Comparison of ENCODE assay signal across 17 cellular contexts in genomic region chr9:137593176-137593575, GRCh38. TPM values are rescaled to one million over a fixed set of nuclear protein-coding genes. Genes with fewer than 3 reads are reported as not detected.
DNase-seq lines count a peak whose midpoint lies in the region; ATAC-seq and TF ChIP-seq lines count a peak whose summit lies in the region.
"Had no signal": no experiment of that assay in that cellular context is flagged by ENCODE, and none has a peak within 500 bp of the region (broad histone marks: within the 10 kb centered on the region; RNA-seq: fewer than 3 reads in every experiment).

No MANE protein-coding gene starts in this region.

- CTCF ChIA-PET in activated CD8-positive, alpha-beta memory T cell treated with anti-CD3 and anti-CD28 coated beads, Interleukin-2, amount 10 ng/mL, durations not matched to agents 7 days and 5 days (lab: Charles Lee), result interaction anchor here (0.9 to 1.3 kb wide), 2 partner anchors 13 to 58 kb away, joined by 3 to 5 read pairs; no protein-coding TSS in a partner anchor

- DNase-seq in activated CD8-positive, alpha-beta memory T cell treated with anti-CD3 and anti-CD28 coated beads, Interleukin-2, amount 10 ng/mL, durations not matched to agents 7 days and 5 days, result no peak
- no peak for DNase-seq in activated CD8-positive, alpha-beta memory T cell treated with anti-CD3 and anti-CD28 coated beads, Interleukin-2, amount 50 U/mL, for 48 hours
- DNase-seq in LNCaP clone FGC (ENCODE audit: low read depth) (no peak), glutamatergic neuron (no peak), progenitor cell of endocrine pancreas (ENCODE audit: low spot score, unreplicated experiment) (no peak), NCI-H1105 (lab: John Stamatoyannopoulos, UW) (no peak)
- no peak for DNase-seq in stimulated activated naive CD8-positive, alpha-beta T cell treated with anti-CD3 and anti-CD28 coated beads, Interleukin-15, Interleukin-2, amounts not matched to agents 100 U/mL and 50 U/mL, for 24 hours
- DNase-seq: activated CD4-positive, alpha-beta T cell treated with anti-CD3 and anti-CD28 coated beads for 1 hour; C1 segment of cervical spinal cord; DMS153; HFFc6; NCI-H226; posterior cingulate gyrus had no signal

- H3K27me3 Mint-ChIP-seq in activated CD8-positive, alpha-beta memory T cell treated with anti-CD3 and anti-CD28 coated beads, Interleukin-2, amount 10 ng/mL, durations not matched to agents 7 days and 5 days, result no peaks in the 10 kb centered on the region
- peaks cover 2% of the 10 kb centered on the region for H3K27me3 Mint-ChIP-seq in glutamatergic neuron (ENCODE audit: unreplicated experiment)
- H3K27me3 Mint-ChIP-seq in progenitor cell of endocrine pancreas, result peaks cover 2% of the 10 kb centered on the region
- H3K27me3 Mint-ChIP-seq: stimulated activated memory B cell treated with anti-CD40 and anti-IgM and Interleukin-4, amounts not matched to agents 10 μg/mL and 1 μg/mL and 100 μg/mL, for 72 hours had no signal

- H3K4me3 Mint-ChIP-seq in activated CD8-positive, alpha-beta memory T cell treated with anti-CD3 and anti-CD28 coated beads, Interleukin-2, amount 10 ng/mL, durations not matched to agents 7 days and 5 days, result peak overlapping the region; percentile 18
- peak overlapping the region; percentile 14 for H3K4me3 Mint-ChIP-seq in glutamatergic neuron (ENCODE audit: unreplicated experiment)
- peak overlapping the region; percentile 9 for H3K4me3 Mint-ChIP-seq in progenitor cell of endocrine pancreas (ENCODE audit: low read depth)
- H3K4me3 Mint-ChIP-seq: HFFc6; stimulated activated memory B cell treated with anti-CD40 and anti-IgM and Interleukin-4, amounts not matched to agents 10 μg/mL and 1 μg/mL and 100 μg/mL, for 72 hours had no signal

- TF ChIP-seq CTCF in LNCaP clone FGC (IDR thresholded peaks at IDR 0.05; ENCODE audit: control insufficient read depth, extremely low read depth, insufficient read depth), result no peak
- TF ChIP-seq CTCF in glutamatergic neuron (IDR thresholded peaks at IDR 0.05; ENCODE audit: partially characterized antibody, unreplicated experiment), result no peak
- no peak for TF ChIP-seq CTCF in progenitor cell of endocrine pancreas (IDR thresholded peaks at IDR 0.05; ENCODE audit: unreplicated experiment)

- H3K36me3 Mint-ChIP-seq in activated CD8-positive, alpha-beta memory T cell treated with anti-CD3 and anti-CD28 coated beads, Interleukin-2, amount 10 ng/mL, durations not matched to agents 7 days and 5 days, result no peaks in the 10 kb centered on the region
- H3K36me3 Mint-ChIP-seq in glutamatergic neuron (ENCODE audit: unreplicated experiment) (no peaks in the 10 kb centered on the region), progenitor cell of endocrine pancreas (ENCODE audit: insufficient read depth) (no peaks in the 10 kb centered on the region)

- no peak for ATAC-seq in activated CD8-positive, alpha-beta memory T cell treated with anti-CD3 and anti-CD28 coated beads, Interleukin-2, amount 10 ng/mL, durations not matched to agents 7 days and 5 days
- ATAC-seq in GM19328 (IDR thresholded peaks at IDR 0.05; ENCODE audit: unreplicated experiment), result no peak
- ATAC-seq in stimulated activated naive CD8-positive, alpha-beta T cell treated with anti-CD3 and anti-CD28 coated beads, Interleukin-15, Interleukin-2, amounts not matched to agents 100 U/mL and 50 U/mL, for 24 hours, result no peak
- ATAC-seq: SK-N-SH treated with all-trans-retinoic acid at 6 μM for 48 hours; stimulated activated memory B cell treated with anti-CD40 and anti-IgM and Interleukin-4, amounts not matched to agents 10 μg/mL and 1 μg/mL and 100 μg/mL, for 72 hours had no signal

- no peaks in the 10 kb centered on the region for H3K9me3 Mint-ChIP-seq in activated CD8-positive, alpha-beta memory T cell treated with anti-CD3 and anti-CD28 coated beads, Interleukin-2, amount 10 ng/mL, durations not matched to agents 7 days and 5 days (ENCODE audit: low read depth)
- peaks cover 5% of the 10 kb centered on the region for H3K9me3 Mint-ChIP-seq in glutamatergic neuron (ENCODE audit: unreplicated experiment)
- H3K9me3 Mint-ChIP-seq in progenitor cell of endocrine pancreas (ENCODE audit: low read depth), result no peaks in the 10 kb centered on the region
- H3K9me3 Mint-ChIP-seq: HFFc6; stimulated activated memory B cell treated with anti-CD40 and anti-IgM and Interleukin-4, amounts not matched to agents 10 μg/mL and 1 μg/mL and 100 μg/mL, for 72 hours had no signal

- H3K4me3 ChIP-seq in LNCaP clone FGC (ENCODE audit: low read depth, low read length), result peak overlapping the region; percentile 35
- H3K4me3 ChIP-seq: thoracic aorta had no signal

- H3K4me1 Mint-ChIP-seq in activated CD8-positive, alpha-beta memory T cell treated with anti-CD3 and anti-CD28 coated beads, Interleukin-2, amount 10 ng/mL, durations not matched to agents 7 days and 5 days, result peaks cover 15% of the 10 kb centered on the region
- H3K4me1 Mint-ChIP-seq in glutamatergic neuron (ENCODE audit: low read depth, unreplicated experiment), result peaks cover 3% of the 10 kb centered on the region
- H3K4me1 Mint-ChIP-seq in progenitor cell of endocrine pancreas (ENCODE audit: low read depth), result peaks cover 4% of the 10 kb centered on the region

- no peak overlapping the region for H3K27ac Mint-ChIP-seq in activated CD8-positive, alpha-beta memory T cell treated with anti-CD3 and anti-CD28 coated beads, Interleukin-2, amount 10 ng/mL, durations not matched to agents 7 days and 5 days
- no peak overlapping the region for H3K27ac Mint-ChIP-seq in glutamatergic neuron (ENCODE audit: unreplicated experiment)
- no peak overlapping the region for H3K27ac Mint-ChIP-seq in progenitor cell of endocrine pancreas
- H3K27ac Mint-ChIP-seq: HFFc6; stimulated activated memory B cell treated with anti-CD40 and anti-IgM and Interleukin-4, amounts not matched to agents 10 μg/mL and 1 μg/mL and 100 μg/mL, for 72 hours had no signal

RNA-seq across cellular contexts. Expression of gene ZMYND19, which starts 2.9 kb away (rescaled TPM):
- 10 to 100 TPM; 34.0 to 46.0 TPM for total RNA-seq in activated CD8-positive, alpha-beta memory T cell treated with anti-CD3 and anti-CD28 coated beads, Interleukin-2, amount 10 ng/mL, durations not matched to agents 7 days and 5 days
- total RNA-seq in glutamatergic neuron (ENCODE audit: unreplicated experiment) (33.9 TPM), progenitor cell of endocrine pancreas (35.7 and 38.8 TPM in 2 replicates)

RNA-seq across cellular contexts. Expression of gene ARRDC1, which starts 12.3 kb away (rescaled TPM):
- 10 to 100 TPM; 49.0 to 50.1 TPM for total RNA-seq in activated CD8-positive, alpha-beta memory T cell treated with anti-CD3 and anti-CD28 coated beads, Interleukin-2, amount 10 ng/mL, durations not matched to agents 7 days and 5 days
- total RNA-seq in glutamatergic neuron (ENCODE audit: unreplicated experiment) (22.5 TPM), progenitor cell of endocrine pancreas (64.0 and 74.9 TPM in 2 replicates)

RNA-seq across cellular contexts. Expression of gene DPH7, which starts 14.5 kb away (rescaled TPM):
- total RNA-seq in activated CD8-positive, alpha-beta memory T cell treated with anti-CD3 and anti-CD28 coated beads, Interleukin-2, amount 10 ng/mL, durations not matched to agents 7 days and 5 days, result 10 to 100 TPM; 39.9 to 45.1 TPM
- total RNA-seq in glutamatergic neuron (ENCODE audit: unreplicated experiment), result 64.6 TPM
- total RNA-seq in progenitor cell of endocrine pancreas, result 58.8 and 64.0 TPM in 2 replicates

RNA-seq across cellular contexts. Expression of gene EHMT1, which starts 25.6 kb away (rescaled TPM):
- total RNA-seq in activated CD8-positive, alpha-beta memory T cell treated with anti-CD3 and anti-CD28 coated beads, Interleukin-2, amount 10 ng/mL, durations not matched to agents 7 days and 5 days, result 100 to 1,000 TPM in 1 of 2 experiments, 10 to 100 TPM in 1; 99.9 to 130 TPM
- 162 TPM for total RNA-seq in glutamatergic neuron (ENCODE audit: unreplicated experiment)
- 159 and 167 TPM in 2 replicates for total RNA-seq in progenitor cell of endocrine pancreas

RNA-seq across cellular contexts. Expression of gene MRPL41, which starts 41.5 kb away (rescaled TPM):
- total RNA-seq in activated CD8-positive, alpha-beta memory T cell treated with anti-CD3 and anti-CD28 coated beads, Interleukin-2, amount 10 ng/mL, durations not matched to agents 7 days and 5 days, result 10 to 100 TPM; 57.9 to 58.3 TPM
- total RNA-seq in glutamatergic neuron (ENCODE audit: unreplicated experiment) (48.9 TPM), progenitor cell of endocrine pancreas (27.9 and 30.2 TPM in 2 replicates)
